In the genomic region with DNA sequence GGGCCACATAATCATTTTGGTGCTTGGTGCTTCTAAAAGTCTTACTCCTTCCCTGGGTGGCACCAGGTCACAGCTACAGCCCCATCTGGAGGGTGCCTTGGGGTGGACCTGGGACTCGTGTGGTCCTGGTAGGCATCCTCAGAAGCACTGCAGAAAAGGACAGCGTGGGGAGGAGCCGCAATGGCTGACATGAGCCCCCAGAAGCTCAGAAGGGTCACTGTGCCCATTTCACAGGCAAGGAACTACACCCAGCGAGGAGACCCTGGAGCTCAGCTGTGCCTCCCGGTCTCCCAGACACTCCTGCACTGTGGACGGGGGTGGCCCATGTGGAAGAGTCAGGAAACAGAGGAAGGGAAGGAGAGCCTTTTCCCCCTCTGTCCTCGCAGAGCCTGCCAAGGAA, we compare ENCODE assay signal across 29 cellular contexts. TPM values are rescaled to one million over a fixed set of nuclear protein-coding genes. Genes with fewer than 3 reads are reported as not detected.
"Had no signal": no experiment of that assay in that cellular context is flagged by ENCODE, and none has a peak within 500 bp of the region (broad histone marks: within the 10 kb centered on the region; RNA-seq: fewer than 3 reads in every experiment).

No MANE protein-coding gene starts in this region.

- H3K27ac ChIP-seq: ascending aorta, cardiac muscle cell, SJCRH30, SK-N-MC had no signal

- H3K4me3 ChIP-seq: ascending aorta, cardiac muscle cell, SJCRH30, SK-N-MC had no signal

- H3K36me3 Mint-ChIP-seq: activated naive CD8-positive, alpha-beta T cell treated with anti-CD3 and anti-CD28 coated beads for 36 hours had no signal

- H3K4me3 Mint-ChIP-seq: activated CD4-positive, alpha-beta T cell treated with anti-CD3 and anti-CD28 coated beads, Interleukin-2, amount 10 ng/mL, durations not matched to agents 24 days and 14 days; activated CD8-positive, alpha-beta T cell treated with anti-CD3 and anti-CD28 coated beads for 36 hours; activated naive CD8-positive, alpha-beta T cell treated with anti-CD3 and anti-CD28 coated beads for 36 hours; activated T-cell treated with anti-CD3 and anti-CD28 coated beads, Interleukin-2, amount 50 U/mL, for 72 hours; activated T-helper 17 cell treated with anti-CD3 and anti-CD28 coated beads, Interleukin-2, amount 50 U/mL, for 72 hours; T-helper 2 cell treated with Interferon-gamma antibody and Interleukin-4, amounts not matched to agents 5 μg/mL and 100 μg/mL, for 36 hours had no signal

- H3K9me3 Mint-ChIP-seq: activated CD4-positive, alpha-beta T cell treated with anti-CD3 and anti-CD28 coated beads, Interleukin-2, amount 10 ng/mL, durations not matched to agents 24 days and 14 days; activated CD8-positive, alpha-beta T cell treated with anti-CD3 and anti-CD28 coated beads for 36 hours; activated naive CD8-positive, alpha-beta T cell treated with anti-CD3 and anti-CD28 coated beads for 36 hours; activated T-cell treated with anti-CD3 and anti-CD28 coated beads, Interleukin-2, amount 50 U/mL, for 72 hours; activated T-helper 17 cell treated with anti-CD3 and anti-CD28 coated beads, Interleukin-2, amount 50 U/mL, for 72 hours; T-helper 2 cell treated with Interferon-gamma antibody and Interleukin-4, amounts not matched to agents 5 μg/mL and 100 μg/mL, for 36 hours had no signal

- H3K27me3 ChIP-seq: ascending aorta, cardiac muscle cell had no signal

- H3K9me3 ChIP-seq: ascending aorta, SJCRH30 had no signal

- DNase-seq: activated CD4-positive, alpha-beta T cell treated with anti-CD3 and anti-CD28 coated beads, Interleukin-2, amount 50 U/mL, for 4 hours; activated effector memory CD4-positive, alpha-beta T cell treated with anti-CD3 and anti-CD28 coated beads, Interleukin-2, amount 50 U/mL, for 16 hours; activated naive CD4-positive, alpha-beta T cell; activated naive CD4-positive, alpha-beta T cell treated with anti-CD3 and anti-CD28 coated beads, Interleukin-2, amount 50 U/mL, for 16 hours; activated naive CD8-positive, alpha-beta T cell treated with anti-CD3 and anti-CD28 coated beads for 36 hours; activated T-cell treated with anti-CD3 and anti-CD28 coated beads, Interleukin-2, amount 50 U/mL, for 1 hour; amniotic stem cell; Kasumi-1; KG1; NCI-H1092; NCI-H1436 treated with DMSO at 0.1 percent for 48 hours; NCI-H1694 treated with DMSO at 0.1 percent for 48 hours; NCI-H2029; NCI-H524 treated with DMSO at 0.1 percent for 48 hours; SHP77 had no signal

- H3K36me3 ChIP-seq: ascending aorta, cardiac muscle cell, SJCRH30 had no signal

- H3K4me1 ChIP-seq: ascending aorta, SJCRH30 had no signal

- H3K27ac Mint-ChIP-seq: activated CD4-positive, alpha-beta T cell treated with anti-CD3 and anti-CD28 coated beads, Interleukin-2, amount 10 ng/mL, durations not matched to agents 24 days and 14 days; activated CD8-positive, alpha-beta T cell treated with anti-CD3 and anti-CD28 coated beads for 36 hours; activated naive CD8-positive, alpha-beta T cell treated with anti-CD3 and anti-CD28 coated beads for 36 hours; activated T-cell treated with anti-CD3 and anti-CD28 coated beads, Interleukin-2, amount 50 U/mL, for 72 hours; activated T-helper 17 cell treated with anti-CD3 and anti-CD28 coated beads, Interleukin-2, amount 50 U/mL, for 72 hours; T-helper 2 cell treated with Interferon-gamma antibody and Interleukin-4, amounts not matched to agents 5 μg/mL and 100 μg/mL, for 36 hours had no signal

- ATAC-seq: activated CD8-positive, alpha-beta T cell treated with anti-CD3 and anti-CD28 coated beads for 36 hours; activated T-helper 17 cell treated with anti-CD3 and anti-CD28 coated beads, Interleukin-2, amount 50 U/mL, for 72 hours; Panc1 had no signal

RNA-seq across cellular contexts. Expression of a gene that starts 26.5 kb away (rescaled TPM):
- total RNA-seq: ascending aorta had no signal

RNA-seq across cellular contexts. Expression of a gene that starts 35.2 kb away (rescaled TPM):
- total RNA-seq: activated CD4-positive, alpha-beta T cell treated with anti-CD3 and anti-CD28 coated beads, Interleukin-2, amount 10 ng/mL, durations not matched to agents 24 days and 14 days; activated CD8-positive, alpha-beta memory T cell treated with anti-CD3 and anti-CD28 coated beads for 36 hours; activated CD8-positive, alpha-beta T cell treated with anti-CD3 and anti-CD28 coated beads for 36 hours; activated naive CD8-positive, alpha-beta T cell treated with anti-CD3 and anti-CD28 coated beads for 36 hours; activated T-helper 17 cell treated with anti-CD3 and anti-CD28 coated beads, Interleukin-2, amount 50 U/mL, for 72 hours; NCI-H460; RPMI7951; SJCRH30; T-helper 1 cell treated with Interleukin-12 subunit alpha and Interleukin-12 subunit beta and Interleukin-4 antibody, amounts not matched to agents 30 ng/mL and 1 ng/mL, for 36 hours had no signal
